In genomic region chrX:110665636-110666035, GRCh38 we compare ENCODE assay signal across 8 cellular contexts.
DNase-seq lines count a peak whose midpoint lies in the region; ATAC-seq and TF ChIP-seq lines count a peak whose summit lies in the region.

No MANE protein-coding gene starts in this region.

- ATAC-seq in lower lobe of right lung, result peak; percentile 90 to 94
- ATAC-seq in GM19395 (IDR thresholded peaks at IDR 0.05; ENCODE audit: unreplicated experiment), result no peak

- no peak overlapping the region for H3K14ac ChIP-seq in H9 (ENCODE audit: insufficient read depth, low read length)

- H2BK5ac ChIP-seq in H9 (ENCODE audit: insufficient read length, low read length), result no peak overlapping the region

- DNase-seq in activated T-cell treated with anti-CD3 and anti-CD28 coated beads for 48 hours (ENCODE audit: low read depth), result peak; percentile 0
- DNase-seq in activated T-cell treated with anti-CD3 and anti-CD28 coated beads for 4 hours, result no peak
- DNase-seq in H9, result peak; percentile 55
- peak; percentile 26 for DNase-seq in NB4 (ENCODE audit: low read depth)
- DNase-seq in mammary epithelial cell, result peak; percentile 9
- DNase-seq in lower lobe of right lung, result peak; percentile 44
- no peak for DNase-seq in activated CD4-positive, CD25-positive, alpha-beta regulatory T cell (lab: John Stamatoyannopoulos, UW)

- H3K4me3 ChIP-seq in NB4 (ENCODE audit: low read depth, low read length), result no peak overlapping the region
- no peak overlapping the region for H3K4me3 ChIP-seq in mammary epithelial cell (replicated peaks in 1 of 3; ENCODE audit: insufficient read depth in 1 of 3, low read depth in 2 of 3, low read length in 3 of 3)
- no peak overlapping the region for H3K4me3 ChIP-seq in lower lobe of right lung

- no peak overlapping the region for H3K56ac ChIP-seq in H9 (ENCODE audit: insufficient read length, low read depth, low read length)

- intact Hi-C loops in mammary epithelial cell (cut with micrococcal nuclease), result loop anchor here (1.0 to 10.0 kb wide), 2 partner anchors 215 to 511 kb away; no protein-coding TSS in a partner anchor
- intact Hi-C loops in lower lobe of right lung (cut with DNase I), result no loop called here

- no peaks in the 10 kb centered on the region for H3K36me3 ChIP-seq in mammary epithelial cell (ENCODE audit: insufficient read depth, low read length)
- H3K36me3 ChIP-seq in lower lobe of right lung, result no peaks in the 10 kb centered on the region

- H3K27ac ChIP-seq in H9 (ENCODE audit: insufficient read length, low read depth, low read length), result no peak overlapping the region
- H3K27ac ChIP-seq in mammary epithelial cell (ENCODE audit: insufficient read depth, low read depth, low read length), result no peak overlapping the region
- H3K27ac ChIP-seq in lower lobe of right lung, result no peak overlapping the region

- no peak overlapping the region for H3K4ac ChIP-seq in H9 (ENCODE audit: low read depth, low read length)

- no TSS peak for BruUV-seq in mammary epithelial cell (replicated peaks; lab: Mats Ljungman, UMichigan)

- H2BK15ac ChIP-seq in H9 (ENCODE audit: low read depth, low read length), result no peak overlapping the region

- no peak overlapping the region for H3T11ph ChIP-seq in H9 (ENCODE audit: low read length)

- H2BK20ac ChIP-seq in H9 (ENCODE audit: low read depth, low read length, poor library complexity, severe bottlenecking), result no peak overlapping the region

- no peaks in the 10 kb centered on the region for H3K27me3 Mint-ChIP-seq in H9 (ENCODE audit: low read depth)

- TF ChIP-seq CTCF in H9 (conservative IDR thresholded peaks at IDR 0.05) (peak; percentile 80), NB4 (IDR thresholded peaks at IDR 0.05; ENCODE audit: low read depth, low read length) (peak; percentile 74), mammary epithelial cell (conservative IDR thresholded peaks at IDR 0.05 in 1 of 2, IDR thresholded peaks at IDR 0.05 in 1 of 2; ENCODE audit: extremely low read depth in 1 of 2, insufficient read depth in 1 of 2, low read depth in 1 of 2, low read length in 2 of 2) (peak; percentile 66 to 69), lower lobe of right lung (IDR thresholded peaks at IDR 0.05) (peak; percentile 38)

- TF ChIP-seq POLR2A in NB4 (IDR thresholded peaks at IDR 0.05; ENCODE audit: extremely low read depth, insufficient read length), result no peak

- H3K36me3 Mint-ChIP-seq in H9 (ENCODE audit: insufficient read depth in 1 of 3, low read depth in 3 of 3), result no peaks in the 10 kb centered on the region; a peak in 3 of 7 replicates

- H2AFZ ChIP-seq in H9 (ENCODE audit: low read length) (no peak overlapping the region), mammary epithelial cell (ENCODE audit: low read depth, low read length) (no peak overlapping the region)

- no peak overlapping the region for H2BK12ac ChIP-seq in H9 (ENCODE audit: insufficient read length, low read depth, low read length)

- no peak overlapping the region for H4K91ac ChIP-seq in H9 (ENCODE audit: insufficient read length, low read depth, low read length)

- CTCF ChIA-PET in mammary epithelial cell (lab: Charles Lee; ENCODE audit: low non-redundant PET), result no interaction called here

- H3K27ac Mint-ChIP-seq in H9, result 0 out of 7 replicates have a peak overlapping the region, but pooled peaks of 1 of the 3 experiments have one; percentile 46

- H3K9ac ChIP-seq in H9 (ENCODE audit: extremely low read depth, insufficient read length, low read length) (no peak overlapping the region), mammary epithelial cell (ENCODE audit: insufficient read depth, low read length) (no peak overlapping the region)

- in situ Hi-C loops in mammary epithelial cell (cut with MboI; ENCODE audit: low sequenced_read_pairs in 2 of 2), result no loop called here

- no peaks in the 10 kb centered on the region for H3K79me1 ChIP-seq in H9 (ENCODE audit: insufficient read depth, low read depth, low read length, poor library complexity, severe bottlenecking)

- H2BK120ac ChIP-seq in H9 (ENCODE audit: low read depth, low read length, poor library complexity, severe bottlenecking), result no peak overlapping the region

- no peak overlapping the region for H3K4me3 Mint-ChIP-seq in H9

- H3K27me3 ChIP-seq in H9 (ENCODE audit: insufficient read depth, low read length) (no peaks in the 10 kb centered on the region), mammary epithelial cell (ENCODE audit: insufficient read depth, low read length) (no peaks in the 10 kb centered on the region), lower lobe of right lung (ENCODE audit: low read depth) (no peaks in the 10 kb centered on the region)

- H3K23me2 ChIP-seq in H9 (ENCODE audit: insufficient read length, low read depth, low read length, poor library complexity, severe bottlenecking), result no peaks in the 10 kb centered on the region

- H3K18ac ChIP-seq in H9 (ENCODE audit: insufficient read length, low read depth, low read length), result no peak overlapping the region

- H3K9me3 ChIP-seq in H9 (ENCODE audit: control insufficient read depth, low read depth, low read length) (no peaks in the 10 kb centered on the region), mammary epithelial cell (replicated peaks; ENCODE audit: insufficient read depth, low read length) (no peaks in the 10 kb centered on the region), lower lobe of right lung (no peaks in the 10 kb centered on the region)

- H3K9me3 Mint-ChIP-seq in H9, result no peaks in the 10 kb centered on the region

- no peak overlapping the region for H4K8ac ChIP-seq in H9 (replicated peaks; ENCODE audit: insufficient read length, low read depth, low read length)

- H4K5ac ChIP-seq in H9 (ENCODE audit: insufficient read length, low read depth, low read length), result no peak overlapping the region

- dilution Hi-C loops in mammary epithelial cell (cut with HindIII; ENCODE audit: low sequenced_read_pairs), result no loop called here

- WGBS in H9 (ENCODE audit: extremely low coverage, insufficient read length, low lambda C conversion rate), result no CpG with 5 or more reads among the region's 2 CpGs
- WGBS in mammary epithelial cell (ENCODE audit: low coverage, missing lambda C conversion rate), result 43% methylated on average over 2 of the region's 2 CpGs

- peaks cover 21 to 25% of the 10 kb centered on the region in 2 experiments for H3K4me1 Mint-ChIP-seq in H9

- H3K79me2 ChIP-seq in H9 (ENCODE audit: insufficient read depth, low read length) (no peaks in the 10 kb centered on the region), mammary epithelial cell (ENCODE audit: insufficient read depth, low read length) (no peaks in the 10 kb centered on the region)

- H2AK5ac ChIP-seq in H9 (ENCODE audit: insufficient read length, low read length), result no peak overlapping the region

- H3K23ac ChIP-seq in H9 (ENCODE audit: insufficient read length, low read depth, low read length), result no peak overlapping the region

- H3K4me1 ChIP-seq in H9 (ENCODE audit: insufficient read depth, low read length) (peaks cover 4% of the 10 kb centered on the region; the same call in 1 of the 2 replicates), mammary epithelial cell (ENCODE audit: insufficient read depth, low read length) (no peaks in the 10 kb centered on the region), lower lobe of right lung (no peaks in the 10 kb centered on the region)

- no peak overlapping the region for H3K4me2 ChIP-seq in H9 (ENCODE audit: insufficient read depth, insufficient read length, low read length)
- no peak overlapping the region for H3K4me2 ChIP-seq in mammary epithelial cell (ENCODE audit: insufficient read depth, low read depth, low read length)

- H4K20me1 ChIP-seq in H9 (ENCODE audit: control insufficient read depth, insufficient read depth, insufficient read length) (no peaks in the 10 kb centered on the region), mammary epithelial cell (ENCODE audit: insufficient read depth, low read length) (no peaks in the 10 kb centered on the region)

Comparison
In these comparisons a context has a peak if more than half of its experiments do, and no peak if none do; other contexts are left out.
1. DNase-seq: peak in activated T-cell treated with anti-CD3 and anti-CD28 coated beads for 48 hours (single experiment), H9 (single experiment), NB4 (single experiment), mammary epithelial cell (single experiment) and lower lobe of right lung (single experiment); none in activated T-cell treated with anti-CD3 and anti-CD28 coated beads for 4 hours (single experiment) and activated CD4-positive, CD25-positive, alpha-beta regulatory T cell (0 of 4).
2. Peak in every context shown above with its lines, with median percentiles within 50 percentile points of each other: CTCF ChIP-seq.